14 cellular contexts compared by ENCODE assay signal in genomic region chr5:16808936-16809815, GRCh38.
A peak's percentile ranks its signal among the peaks of the same experiment; 100 is the strongest.
DNase-seq lines count a peak whose midpoint lies in the region; ATAC-seq and TF ChIP-seq lines count a peak whose summit lies in the region.
"Had no signal": no experiment of that assay in that cellular context is flagged by ENCODE, and none has a peak within 500 bp of the region (broad histone marks: within the 10 kb centered on the region; RNA-seq: fewer than 3 reads in every experiment).

No MANE protein-coding gene starts in this region.

- H3K4me1 Mint-ChIP-seq in endodermal cell: peaks cover 31% of the 10 kb centered on the region
- H3K4me1 Mint-ChIP-seq: immature natural killer cell had no signal

- H3K27ac ChIP-seq in endodermal cell (ENCODE audit: low read depth, low read length): no peak overlapping the region
- H3K27ac ChIP-seq in upper lobe of left lung: peak overlapping the region in 3 of 4 donors; percentile 28 to 65 (median 46)

- no peaks in the 10 kb centered on the region for H3K27me3 Mint-ChIP-seq in endodermal cell (ENCODE audit: insufficient read depth)
- H3K27me3 Mint-ChIP-seq: dendritic cell treated with granulocyte-macrophage colony-stimulating factor and Interleukin-4, amounts not matched to agents 40 ng/mL and 50 ng/mL, for 4 days had no signal

- peak overlapping the region; percentile 49 for H3K27ac Mint-ChIP-seq in endodermal cell
- H3K27ac Mint-ChIP-seq: activated CD4-positive, alpha-beta T cell treated with anti-CD3 and anti-CD28 coated beads for 36 hours; dendritic cell treated with granulocyte-macrophage colony-stimulating factor and Interleukin-4, amounts not matched to agents 40 ng/mL and 50 ng/mL, for 4 days; immature natural killer cell; T-helper 17 cell had no signal

- in situ Hi-C loops in ACHN (cut with HindIII; ENCODE audit: low pct_ligation_motif_present, low pct_unique_long_range_greater_than_20kb, low sequenced_read_pairs): no loop called here

- H3K9me3 Mint-ChIP-seq in endodermal cell: no peaks in the 10 kb centered on the region
- H3K9me3 Mint-ChIP-seq: dendritic cell treated with granulocyte-macrophage colony-stimulating factor and Interleukin-4, amounts not matched to agents 40 ng/mL and 50 ng/mL, for 4 days had no signal

- peaks cover 11% of the 10 kb centered on the region for H3K36me3 Mint-ChIP-seq in endodermal cell (ENCODE audit: low read depth)
- H3K36me3 Mint-ChIP-seq: immature natural killer cell had no signal

- H3K4me1 ChIP-seq in endodermal cell (ENCODE audit: control insufficient read depth, insufficient read depth, low read length): no peaks in the 10 kb centered on the region
- H3K4me1 ChIP-seq in upper lobe of left lung: peaks cover 25 to 38% (median 32%) of the 10 kb centered on the region in 4 donors

- no peak overlapping the region for H3K9ac ChIP-seq in endodermal cell (ENCODE audit: extremely low read depth, low read length, poor library complexity, severe bottlenecking)

- DNase-seq in NCI-H345 treated with DMSO at 0.1 percent for 48 hours (lab: John Stamatoyannopoulos, UW; ENCODE audit: unreplicated experiment): peak; percentile 12
- DNase-seq in endodermal cell: no peak
- DNase-seq in middle frontal gyrus (ENCODE audit: extremely low spot score, low spot score): peak; percentile 55
- DNase-seq in upper lobe of left lung: peak in 1 of 2 donors; percentile 36
- no peak for DNase-seq in amniotic stem cell (lab: John Stamatoyannopoulos, UW)
- DNase-seq in ACHN: no peak
- DNase-seq in GM19240 (ENCODE audit: insufficient read length, low spot score): no peak
- DNase-seq: activated CD4-positive, alpha-beta T cell treated with anti-CD3 and anti-CD28 coated beads for 36 hours; immature natural killer cell; KBM-7; NCI-H1436 treated with DMSO at 0.1 percent for 48 hours; NCI-H748 treated with DMSO at 0.1 percent for 48 hours; T-helper 17 cell had no signal

- WGBS in endodermal cell (ENCODE audit: insufficient coverage in 1 of 2, insufficient read length in 1 of 2), 2 experiments: 94 to 96% methylated on average over 13 to 17 of the region's 17 CpGs
- whole genome bisulfite sequencing in upper lobe of left lung, 2 donors: 81 to 83% methylated on average over 16 to 17 of the region's 17 CpGs

- no peak for ATAC-seq in upper lobe of left lung (ENCODE audit: low FRiP score in 2 of 2)
- ATAC-seq: activated CD4-positive, alpha-beta T cell treated with anti-CD3 and anti-CD28 coated beads for 36 hours; T-helper 17 cell had no signal

- H3K27me3 ChIP-seq in endodermal cell (ENCODE audit: control insufficient read depth, insufficient read depth, low read length, poor library complexity, severe bottlenecking) (no peaks in the 10 kb centered on the region), upper lobe of left lung (no peaks in the 10 kb centered on the region)

- H3K36me3 ChIP-seq in endodermal cell (ENCODE audit: control insufficient read depth, insufficient read depth, low read length) (peaks cover 18% of the 10 kb centered on the region), upper lobe of left lung (no peaks in the 10 kb centered on the region)

- H3K4me3 Mint-ChIP-seq in endodermal cell: no peak overlapping the region
- H3K4me3 Mint-ChIP-seq: activated CD4-positive, alpha-beta T cell treated with anti-CD3 and anti-CD28 coated beads for 36 hours; dendritic cell treated with granulocyte-macrophage colony-stimulating factor and Interleukin-4, amounts not matched to agents 40 ng/mL and 50 ng/mL, for 4 days; immature natural killer cell; T-helper 17 cell had no signal

- TF ChIP-seq CTCF in endodermal cell (conservative IDR thresholded peaks at IDR 0.05): no peak
- TF ChIP-seq CTCF in upper lobe of left lung (IDR thresholded peaks at IDR 0.05): no peak

- H3K9me3 ChIP-seq in endodermal cell (ENCODE audit: control insufficient read depth, low read length): no peaks in the 10 kb centered on the region
- no peaks in the 10 kb centered on the region for H3K9me3 ChIP-seq in upper lobe of left lung

- no peak for TF ChIP-seq EP300 in upper lobe of left lung (IDR thresholded peaks at IDR 0.05)

- TF ChIP-seq POLR2A in upper lobe of left lung (IDR thresholded peaks at IDR 0.05): no peak

- H3K4me3 ChIP-seq in endodermal cell (ENCODE audit: low read length): no peak overlapping the region
- no peak overlapping the region for H3K4me3 ChIP-seq in upper lobe of left lung

Comparison
In these comparisons a context has a peak if more than half of its experiments do, and no peak if none do; other contexts are left out.
1. DNase-seq: peak in NCI-H345 treated with DMSO at 0.1 percent for 48 hours (single experiment) and middle frontal gyrus (single experiment); none in endodermal cell (single experiment), amniotic stem cell (single experiment), ACHN (single experiment) and GM19240 (single experiment).